Comparison of ENCODE assay signal across 18 cellular contexts in genomic region chr5:166724284-166724683, GRCh38.
DNase-seq lines count a peak whose midpoint lies in the region; ATAC-seq lines count a peak whose summit lies in the region.
"Had no signal": no experiment of that assay in that cellular context is flagged by ENCODE, and none has a peak within 500 bp of the region (broad histone marks: within the 10 kb centered on the region; RNA-seq: fewer than 3 reads in every experiment).

No MANE protein-coding gene starts in this region.

- no peak overlapping the region for H4K91ac ChIP-seq in mesenchymal stem cell (ENCODE audit: low read length)

- no peak overlapping the region for H3K4me2 ChIP-seq in mesenchymal stem cell (ENCODE audit: low read length, poor library complexity, severe bottlenecking)

- no peak overlapping the region for H2BK5ac ChIP-seq in mesenchymal stem cell (ENCODE audit: low read depth, low read length, poor library complexity, severe bottlenecking)

- H3K4me1 ChIP-seq in mesenchymal stem cell (ENCODE audit: control insufficient read depth, insufficient read depth, low read depth, low read length) = no peaks in the 10 kb centered on the region
- H3K4me1 ChIP-seq: SJCRH30 had no signal

- H2BK120ac ChIP-seq in mesenchymal stem cell (ENCODE audit: low read depth, low read length) = no peak overlapping the region

- H4K8ac ChIP-seq in mesenchymal stem cell (ENCODE audit: low read length) = no peak overlapping the region

- H3K4me3 ChIP-seq in mesenchymal stem cell (ENCODE audit: insufficient read depth in 1 of 2, low read depth in 1 of 2, low read length in 2 of 2) = no peak overlapping the region
- H3K4me3 ChIP-seq: GM23248, K562, SJCRH30 had no signal

- no peak overlapping the region for H2AFZ ChIP-seq in mesenchymal stem cell (ENCODE audit: low read depth, low read length)
- H2AFZ ChIP-seq: GM23248 had no signal

- H3K18ac ChIP-seq in mesenchymal stem cell (ENCODE audit: low read depth in 1 of 2, low read length in 2 of 2) = no peak overlapping the region

- H3K36me3 ChIP-seq in mesenchymal stem cell (ENCODE audit: control insufficient read depth in 1 of 2, insufficient read depth in 2 of 2, low read depth in 1 of 2, low read length in 2 of 2) = no peaks in the 10 kb centered on the region
- H3K36me3 ChIP-seq: SJCRH30 had no signal

- no peak overlapping the region for H2AK5ac ChIP-seq in mesenchymal stem cell (ENCODE audit: low read length, severe bottlenecking)

- DNase-seq in NCI-H1092 treated with DMSO at 0.1 percent for 48 hours (lab: John Stamatoyannopoulos, UW) = peak; percentile 23
- no peak for DNase-seq in NCI-H1092 (lab: John Stamatoyannopoulos, UW)
- DNase-seq in NCI-H748 (lab: John Stamatoyannopoulos, UW; ENCODE audit: unreplicated experiment) = peak; percentile 60
- peak; percentile 43 for DNase-seq in astrocyte of the hippocampus (ENCODE audit: low read depth, low spot score)
- peak; percentile 80 for DNase-seq in mesenchymal stem cell
- no peak for DNase-seq in kidney tubule cell (ENCODE audit: low spot score)
- no peak for DNase-seq in Ammon's horn (ENCODE audit: low spot score)
- DNase-seq: Caco-2, DND-41, GDM1, GM23248, NCI-H1417 treated with DMSO at 0.1 percent for 48 hours, NCI-H2029, NCI-H526, SJCRH30, SW 1271 had no signal

- no peak overlapping the region for H3K9ac ChIP-seq in mesenchymal stem cell (ENCODE audit: low read length)
- H3K9ac ChIP-seq: GM23248 had no signal

- no peak overlapping the region for H2BK12ac ChIP-seq in mesenchymal stem cell (ENCODE audit: low read length in 2 of 2)

- no peaks in the 10 kb centered on the region for H3K27me3 ChIP-seq in mesenchymal stem cell (ENCODE audit: control insufficient read depth in 1 of 2, insufficient read depth in 1 of 2, low read length in 2 of 2)
- H3K27me3 ChIP-seq: SJCRH30 had no signal

- WGBS in mesenchymal stem cell = 22% methylated on average over 4 of the region's 5 CpGs

- peaks cover 8% of the 10 kb centered on the region for H3K9me3 ChIP-seq in mesenchymal stem cell (ENCODE audit: control insufficient read depth, low read length)
- H3K9me3 ChIP-seq: Caco-2, SJCRH30 had no signal

- no peaks in the 10 kb centered on the region for H3K79me1 ChIP-seq in mesenchymal stem cell (replicated peaks; ENCODE audit: low read length, poor library complexity, severe bottlenecking)

- H3K4ac ChIP-seq in mesenchymal stem cell (ENCODE audit: low read depth in 1 of 2, low read length in 2 of 2) = no peak overlapping the region

- no peak overlapping the region for H2BK15ac ChIP-seq in mesenchymal stem cell (ENCODE audit: low read depth, poor library complexity, severe bottlenecking)

- H3K27ac ChIP-seq in mesenchymal stem cell (ENCODE audit: low read length, poor library complexity, severe bottlenecking) = no peak overlapping the region
- H3K27ac ChIP-seq: GM23248, SJCRH30 had no signal

- ATAC-seq in GM19324 (IDR thresholded peaks at IDR 0.05; ENCODE audit: low FRiP score, unreplicated experiment) = no peak
- ATAC-seq: K562 had no signal

- no peak overlapping the region for H3K14ac ChIP-seq in mesenchymal stem cell (ENCODE audit: low read length in 2 of 2)

- no peak overlapping the region for H3K23ac ChIP-seq in mesenchymal stem cell (ENCODE audit: low read length in 2 of 2)

Comparison
In these comparisons a context has a peak if more than half of its experiments do, and no peak if none do; other contexts are left out.
1. DNase-seq: peak in NCI-H1092 treated with DMSO at 0.1 percent for 48 hours (single experiment), NCI-H748 (single experiment), astrocyte of the hippocampus (single experiment) and mesenchymal stem cell (single experiment); none in NCI-H1092 (single experiment), kidney tubule cell (single experiment) and Ammon's horn (single experiment).